In genomic region chr6:42692151-42692911, GRCh38 we compare ENCODE assay signal across 12 cellular contexts. TPM values are rescaled to one million over a fixed set of nuclear protein-coding genes. Genes with fewer than 3 reads are reported as not detected.
DNase-seq lines count a peak whose midpoint lies in the region; ATAC-seq, FAIRE-seq and TF ChIP-seq lines count a peak whose summit lies in the region.
"Had no signal": no experiment of that assay in that cellular context is flagged by ENCODE, and none has a peak within 500 bp of the region (broad histone marks: within the 10 kb centered on the region; RNA-seq: fewer than 3 reads in every experiment).

No MANE protein-coding gene starts in this region.

- no TSS peak for BruUV-seq in MCF 10A (replicated peaks; lab: Mats Ljungman, UMichigan)

- H3K4me1 Mint-ChIP-seq in MCF 10A (ENCODE audit: insufficient read depth, unreplicated experiment): peaks cover 19% of the 10 kb centered on the region
- H3K4me1 Mint-ChIP-seq in mesothelial cell of epicardium: no peaks in the 10 kb centered on the region

- no peak for ATAC-seq in GM21367 (IDR thresholded peaks at IDR 0.05; ENCODE audit: unreplicated experiment)

- no peak overlapping the region for H3K4me3 Mint-ChIP-seq in MCF 10A (ENCODE audit: unreplicated experiment)
- no peak overlapping the region for H3K4me3 Mint-ChIP-seq in mesothelial cell of epicardium

- TF ChIP-seq POLR2A in GM12892 (IDR thresholded peaks at IDR 0.05; ENCODE audit: low read depth, low read length): no peak

- no peak for FAIRE-seq in GM12892 (lab: Jason Lieb, UNC)

- H3K27ac Mint-ChIP-seq in MCF 10A (ENCODE audit: low read depth, unreplicated experiment) (peak overlapping the region; percentile 39), mesothelial cell of epicardium (peak overlapping the region; percentile 24)

- no peaks in the 10 kb centered on the region for H3K27me3 Mint-ChIP-seq in MCF 10A (ENCODE audit: insufficient read depth, unreplicated experiment)
- H3K27me3 Mint-ChIP-seq in mesothelial cell of epicardium (ENCODE audit: low read depth): no peaks in the 10 kb centered on the region

- H3K36me3 Mint-ChIP-seq in MCF 10A (ENCODE audit: insufficient read depth, unreplicated experiment) (peaks cover 74% of the 10 kb centered on the region), mesothelial cell of epicardium (peaks cover 42% of the 10 kb centered on the region)

- DNase-seq in ACHN (peak; percentile 87), HT1080 (ENCODE audit: low read depth) (peak; percentile 81), MCF 10A (ENCODE audit: unreplicated experiment) (peak; percentile 63), mesothelial cell of epicardium (ENCODE audit: low spot score in 2 of 2, unreplicated experiment in 2 of 2) (no peak), HT-29 (ENCODE audit: low spot score) (no peak), GM12892 (ENCODE audit: insufficient read length) (no peak), NCI-H146 (lab: John Stamatoyannopoulos, UW) (no peak)
- DNase-seq: activated effector memory CD4-positive, alpha-beta T cell treated with anti-CD3 and anti-CD28 coated beads, Interleukin-2, amount 50 U/mL, for 16 hours had no signal

- CTCF ChIA-PET in MCF 10A (lab: Yijun Ruan, JAX): interaction anchor here (1.0 to 3.1 kb wide), 8 partner anchors 13 to 206 kb away, joined by 3 to 19 read pairs (median 4); no protein-coding TSS in a partner anchor

- H3K9me3 Mint-ChIP-seq in MCF 10A (ENCODE audit: unreplicated experiment) (no peaks in the 10 kb centered on the region), mesothelial cell of epicardium (no peaks in the 10 kb centered on the region)

- POLR2A ChIA-PET in MCF 10A (lab: Yijun Ruan, JAX): interaction anchor here (0.6 to 2.8 kb wide), 14 partner anchors 9 to 1012 kb away, joined by 3 to 13 read pairs (median 4); partner anchors contain the start of genes RPL7L1 and TBCC

- in situ Hi-C loops in ACHN (cut with HindIII; ENCODE audit: low pct_ligation_motif_present, low pct_unique_long_range_greater_than_20kb, low sequenced_read_pairs): no loop called here

- intact Hi-C loops in MCF 10A (cut with micrococcal nuclease): loop anchor here (1.0 to 2.0 kb wide), 2 partner anchors 34 to 185 kb away; no protein-coding TSS in a partner anchor

- TF ChIP-seq CTCF in MCF 10A (IDR thresholded peaks at IDR 0.05; ENCODE audit: unreplicated experiment) (no peak), mesothelial cell of epicardium (IDR thresholded peaks at IDR 0.05; ENCODE audit: unreplicated experiment) (no peak)

RNA-seq across cellular contexts. Expression of gene PRPH2, which starts 30.1 kb away (rescaled TPM):
- total RNA-seq in HT1080 (2014; rRNA removed; shearing (Covaris generic)): not detected in 2 replicates
- not detected in 2 replicates for polyA plus RNA-seq in HT1080 (2015; cell fraction: cytosol; rRNA removed)
- polyA plus RNA-seq in HT1080 (2015; cell fraction: nucleus; rRNA removed): not detected in 2 replicates
- total RNA-seq in MCF 10A (2022) (not detected in 2 replicates), mesothelial cell of epicardium (0.11 to 0.16 TPM (median 0.11 TPM) in 3 replicates)
- total RNA-seq in HT-29 (2014; rRNA removed; shearing (Covaris generic)): not detected in 2 replicates
- polyA plus RNA-seq in GM12892 (2012; ENCODE audit: missing spikeins): not detected
- total RNA-seq: G401, mononuclear cell, NCI-H460 had no signal

RNA-seq across cellular contexts. Expression of gene TBCC, which starts 53.6 kb away (rescaled TPM):
- total RNA-seq in HT1080 (2014; rRNA removed; shearing (Covaris generic)): 44.9 and 51.8 TPM in 2 replicates
- 25.1 and 30.2 TPM in 2 replicates for polyA plus RNA-seq in HT1080 (2015; cell fraction: cytosol; rRNA removed)
- 29.6 and 30.1 TPM in 2 replicates for polyA plus RNA-seq in HT1080 (2015; cell fraction: nucleus; rRNA removed)
- total RNA-seq in MCF 10A (2022) (13.7 and 19.4 TPM in 2 replicates), mesothelial cell of epicardium (19.5 to 21.2 TPM (median 20.3 TPM) in 3 replicates)
- total RNA-seq in HT-29 (2014; rRNA removed; shearing (Covaris generic)): 34.5 and 38.7 TPM in 2 replicates
- polyA plus RNA-seq in GM12892 (2012; ENCODE audit: missing spikeins): 14.1 TPM

Comparison
In these comparisons a context has a peak if more than half of its experiments do, and no peak if none do; other contexts are left out.
1. DNase-seq: peak in ACHN (single experiment), HT1080 (single experiment) and MCF 10A (single experiment); none in mesothelial cell of epicardium (0 of 2), HT-29 (single experiment), GM12892 (single experiment) and NCI-H146 (single experiment).